1 cellular context compared by ENCODE assay signal in the genomic region with DNA sequence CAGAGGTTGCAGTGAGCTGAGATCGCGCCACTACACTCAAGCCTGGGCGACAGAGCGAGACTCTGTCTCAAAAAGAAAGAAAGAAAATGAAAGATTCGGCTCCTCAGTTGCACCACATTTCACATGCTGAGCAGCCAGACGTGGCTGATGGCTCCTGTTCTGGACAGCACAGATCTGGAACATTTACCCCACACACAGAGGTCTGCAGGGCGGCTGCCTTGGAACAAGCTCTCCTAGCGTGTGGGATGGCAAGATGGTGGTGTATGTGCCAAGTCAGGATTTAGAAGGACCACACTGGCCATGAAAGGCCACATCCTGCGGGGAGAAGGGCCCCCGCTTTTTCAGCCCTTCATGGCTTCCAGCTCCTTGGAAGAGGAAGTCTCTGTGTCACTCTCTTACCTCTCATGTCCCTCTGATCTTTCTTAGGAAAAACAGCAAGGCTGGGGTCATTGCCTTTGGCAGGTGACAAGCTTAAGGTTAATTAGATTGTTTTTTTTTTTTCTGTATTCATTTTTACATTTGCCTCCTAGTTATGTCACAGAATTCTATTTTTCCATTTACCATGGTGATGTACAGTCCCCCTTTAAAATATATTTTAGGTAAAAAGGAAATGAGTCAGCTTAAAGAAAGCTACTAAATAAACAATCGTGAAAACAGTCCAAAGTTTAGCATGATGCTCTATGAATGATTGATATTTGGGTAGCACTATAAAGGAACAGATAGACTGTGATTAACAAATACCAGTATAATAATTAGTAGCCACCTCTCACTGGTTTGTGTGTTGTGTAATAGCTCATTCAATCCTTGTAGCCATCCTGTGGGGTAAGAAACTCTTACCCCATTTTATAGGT.
TF ChIP-seq lines count a peak whose summit lies in the region.

No MANE protein-coding gene starts in this region.

TF ChIP-seq in GM23338, 12 proteins besides CTCF, POLR2A, EP300 and RAD21 (continued from another document):
- TF ChIP-seq, protein P1, sequence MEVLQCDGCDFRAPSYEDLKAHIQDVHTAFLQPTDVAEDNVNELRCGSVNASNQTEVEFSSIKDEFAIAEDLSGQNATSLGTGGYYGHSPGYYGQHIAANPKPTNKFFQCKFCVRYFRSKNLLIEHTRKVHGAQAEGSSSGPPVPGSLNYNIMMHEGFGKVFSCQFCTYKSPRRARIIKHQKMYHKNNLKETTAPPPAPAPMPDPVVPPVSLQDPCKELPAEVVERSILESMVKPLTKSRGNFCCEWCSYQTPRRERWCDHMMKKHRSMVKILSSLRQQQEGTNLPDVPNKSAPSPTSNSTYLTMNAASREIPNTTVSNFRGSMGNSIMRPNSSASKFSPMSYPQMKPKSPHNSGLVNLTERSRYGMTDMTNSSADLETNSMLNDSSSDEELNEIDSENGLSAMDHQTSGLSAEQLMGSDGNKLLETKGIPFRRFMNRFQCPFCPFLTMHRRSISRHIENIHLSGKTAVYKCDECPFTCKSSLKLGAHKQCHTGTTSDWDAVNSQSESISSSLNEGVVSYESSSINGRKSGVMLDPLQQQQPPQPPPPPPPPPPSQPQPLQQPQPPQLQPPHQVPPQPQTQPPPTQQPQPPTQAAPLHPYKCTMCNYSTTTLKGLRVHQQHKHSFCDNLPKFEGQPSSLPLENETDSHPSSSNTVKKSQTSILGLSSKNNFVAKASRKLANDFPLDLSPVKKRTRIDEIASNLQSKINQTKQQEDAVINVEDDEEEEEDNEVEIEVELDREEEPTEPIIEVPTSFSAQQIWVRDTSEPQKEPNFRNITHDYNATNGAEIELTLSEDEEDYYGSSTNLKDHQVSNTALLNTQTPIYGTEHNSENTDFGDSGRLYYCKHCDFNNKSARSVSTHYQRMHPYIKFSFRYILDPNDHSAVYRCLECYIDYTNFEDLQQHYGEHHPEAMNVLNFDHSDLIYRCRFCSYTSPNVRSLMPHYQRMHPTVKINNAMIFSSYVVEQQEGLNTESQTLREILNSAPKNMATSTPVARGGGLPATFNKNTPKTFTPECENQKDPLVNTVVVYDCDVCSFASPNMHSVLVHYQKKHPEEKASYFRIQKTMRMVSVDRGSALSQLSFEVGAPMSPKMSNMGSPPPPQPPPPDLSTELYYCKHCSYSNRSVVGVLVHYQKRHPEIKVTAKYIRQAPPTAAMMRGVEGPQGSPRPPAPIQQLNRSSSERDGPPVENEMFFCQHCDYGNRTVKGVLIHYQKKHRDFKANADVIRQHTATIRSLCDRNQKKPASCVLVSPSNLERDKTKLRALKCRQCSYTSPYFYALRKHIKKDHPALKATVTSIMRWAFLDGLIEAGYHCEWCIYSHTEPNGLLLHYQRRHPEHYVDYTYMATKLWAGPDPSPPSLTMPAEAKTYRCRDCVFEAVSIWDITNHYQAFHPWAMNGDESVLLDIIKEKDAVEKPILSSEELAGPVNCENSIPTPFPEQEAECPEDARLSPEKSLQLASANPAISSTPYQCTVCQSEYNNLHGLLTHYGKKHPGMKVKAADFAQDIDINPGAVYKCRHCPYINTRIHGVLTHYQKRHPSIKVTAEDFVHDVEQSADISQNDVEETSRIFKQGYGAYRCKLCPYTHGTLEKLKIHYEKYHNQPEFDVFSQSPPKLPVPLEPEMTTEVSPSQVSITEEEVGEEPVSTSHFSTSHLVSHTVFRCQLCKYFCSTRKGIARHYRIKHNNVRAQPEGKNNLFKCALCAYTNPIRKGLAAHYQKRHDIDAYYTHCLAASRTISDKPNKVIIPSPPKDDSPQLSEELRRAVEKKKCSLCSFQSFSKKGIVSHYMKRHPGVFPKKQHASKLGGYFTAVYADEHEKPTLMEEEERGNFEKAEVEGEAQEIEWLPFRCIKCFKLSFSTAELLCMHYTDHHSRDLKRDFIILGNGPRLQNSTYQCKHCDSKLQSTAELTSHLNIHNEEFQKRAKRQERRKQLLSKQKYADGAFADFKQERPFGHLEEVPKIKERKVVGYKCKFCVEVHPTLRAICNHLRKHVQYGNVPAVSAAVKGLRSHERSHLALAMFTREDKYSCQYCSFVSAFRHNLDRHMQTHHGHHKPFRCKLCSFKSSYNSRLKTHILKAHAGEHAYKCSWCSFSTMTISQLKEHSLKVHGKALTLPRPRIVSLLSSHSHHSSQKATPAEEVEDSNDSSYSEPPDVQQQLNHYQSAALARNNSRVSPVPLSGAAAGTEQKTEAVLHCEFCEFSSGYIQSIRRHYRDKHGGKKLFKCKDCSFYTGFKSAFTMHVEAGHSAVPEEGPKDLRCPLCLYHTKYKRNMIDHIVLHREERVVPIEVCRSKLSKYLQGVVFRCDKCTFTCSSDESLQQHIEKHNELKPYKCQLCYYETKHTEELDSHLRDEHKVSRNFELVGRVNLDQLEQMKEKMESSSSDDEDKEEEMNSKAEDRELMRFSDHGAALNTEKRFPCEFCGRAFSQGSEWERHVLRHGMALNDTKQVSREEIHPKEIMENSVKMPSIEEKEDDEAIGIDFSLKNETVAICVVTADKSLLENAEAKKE (CRISPR knock-in tag; IDR thresholded peaks at IDR 0.05): no peak
TF ChIP-seq in GM23338: peak in this region for 0.
